Comparison of ENCODE assay signal across 21 cellular contexts in genomic region chr1:222204475-222204874, GRCh38.
"Had no signal": no experiment of that assay in that cellular context is flagged by ENCODE, and none has a peak within 500 bp of the region (broad histone marks: within the 10 kb centered on the region; RNA-seq: fewer than 3 reads in every experiment).

No MANE protein-coding gene starts in this region.

- H3K4me2 ChIP-seq: hepatocyte had no signal

- H3K79me2 ChIP-seq: hepatocyte had no signal

- DNase-seq: colonic mucosa; cortex of kidney; effector CD8-positive, alpha-beta T cell; effector memory CD8-positive, alpha-beta T cell; endodermal cell; heart left ventricle; hypothalamus; immature natural killer cell; islet precursor cell; left cardiac atrium; left lung; left ventricle myocardium superior; lower lobe of right lung; mesendoderm; midbrain; naive thymus-derived CD4-positive, alpha-beta T cell had no signal

- H3K4me3 ChIP-seq: colonic mucosa, esophagus muscularis mucosa, gastroesophageal sphincter, heart left ventricle, hepatocyte, left lung, lower lobe of right lung had no signal

- H2AFZ ChIP-seq: hepatocyte had no signal

- H3K36me3 ChIP-seq: colonic mucosa, esophagus muscularis mucosa, gastroesophageal sphincter, heart left ventricle, left lung, lower lobe of right lung had no signal

- H3K27me3 ChIP-seq: colonic mucosa, esophagus muscularis mucosa, gastroesophageal sphincter, heart left ventricle, hepatocyte, left lung had no signal

- H3K9me3 ChIP-seq: colonic mucosa, esophagus muscularis mucosa, gastroesophageal sphincter, heart left ventricle, left lung, lower lobe of right lung had no signal

- H3K4me1 ChIP-seq: colonic mucosa, esophagus muscularis mucosa, gastroesophageal sphincter, heart left ventricle, left lung, lower lobe of right lung had no signal

- FAIRE-seq: endometrium, frontal cortex had no signal

- ATAC-seq: effector memory CD8-positive, alpha-beta T cell; gastroesophageal sphincter; heart left ventricle; left cardiac atrium; left lung; left ventricle myocardium superior; lower lobe of right lung; naive thymus-derived CD4-positive, alpha-beta T cell had no signal

- H3K27ac ChIP-seq: colonic mucosa, esophagus muscularis mucosa, gastroesophageal sphincter, heart left ventricle, hepatocyte, left lung, lower lobe of right lung had no signal
